In the genomic region with DNA sequence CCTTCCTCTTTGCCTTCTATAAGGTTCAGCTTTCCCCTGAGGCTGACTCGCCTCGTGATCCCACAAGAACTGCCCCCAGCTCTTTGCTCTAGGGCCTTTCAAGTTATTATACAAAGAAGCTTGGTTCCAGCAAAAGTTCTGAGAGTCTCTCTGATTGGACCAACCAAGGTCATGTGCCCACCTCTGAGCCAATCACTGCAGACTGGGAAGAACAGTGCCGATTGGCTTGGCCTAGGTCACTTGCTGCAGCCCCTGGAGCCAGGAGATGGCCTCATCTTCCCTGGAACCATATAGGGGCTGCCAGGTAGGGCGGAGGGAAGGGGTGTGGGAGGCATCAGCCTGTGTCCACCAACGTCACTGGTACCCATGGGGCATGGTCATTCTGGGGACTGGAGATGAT, we compare ENCODE assay signal across 1 cellular context.
TF ChIP-seq lines count a peak whose summit lies in the region.

No MANE protein-coding gene starts in this region.

TF ChIP-seq in GM23338, 12 proteins besides CTCF, POLR2A, EP300 and RAD21 (continued from another document):
- TF ChIP-seq, protein P1, sequence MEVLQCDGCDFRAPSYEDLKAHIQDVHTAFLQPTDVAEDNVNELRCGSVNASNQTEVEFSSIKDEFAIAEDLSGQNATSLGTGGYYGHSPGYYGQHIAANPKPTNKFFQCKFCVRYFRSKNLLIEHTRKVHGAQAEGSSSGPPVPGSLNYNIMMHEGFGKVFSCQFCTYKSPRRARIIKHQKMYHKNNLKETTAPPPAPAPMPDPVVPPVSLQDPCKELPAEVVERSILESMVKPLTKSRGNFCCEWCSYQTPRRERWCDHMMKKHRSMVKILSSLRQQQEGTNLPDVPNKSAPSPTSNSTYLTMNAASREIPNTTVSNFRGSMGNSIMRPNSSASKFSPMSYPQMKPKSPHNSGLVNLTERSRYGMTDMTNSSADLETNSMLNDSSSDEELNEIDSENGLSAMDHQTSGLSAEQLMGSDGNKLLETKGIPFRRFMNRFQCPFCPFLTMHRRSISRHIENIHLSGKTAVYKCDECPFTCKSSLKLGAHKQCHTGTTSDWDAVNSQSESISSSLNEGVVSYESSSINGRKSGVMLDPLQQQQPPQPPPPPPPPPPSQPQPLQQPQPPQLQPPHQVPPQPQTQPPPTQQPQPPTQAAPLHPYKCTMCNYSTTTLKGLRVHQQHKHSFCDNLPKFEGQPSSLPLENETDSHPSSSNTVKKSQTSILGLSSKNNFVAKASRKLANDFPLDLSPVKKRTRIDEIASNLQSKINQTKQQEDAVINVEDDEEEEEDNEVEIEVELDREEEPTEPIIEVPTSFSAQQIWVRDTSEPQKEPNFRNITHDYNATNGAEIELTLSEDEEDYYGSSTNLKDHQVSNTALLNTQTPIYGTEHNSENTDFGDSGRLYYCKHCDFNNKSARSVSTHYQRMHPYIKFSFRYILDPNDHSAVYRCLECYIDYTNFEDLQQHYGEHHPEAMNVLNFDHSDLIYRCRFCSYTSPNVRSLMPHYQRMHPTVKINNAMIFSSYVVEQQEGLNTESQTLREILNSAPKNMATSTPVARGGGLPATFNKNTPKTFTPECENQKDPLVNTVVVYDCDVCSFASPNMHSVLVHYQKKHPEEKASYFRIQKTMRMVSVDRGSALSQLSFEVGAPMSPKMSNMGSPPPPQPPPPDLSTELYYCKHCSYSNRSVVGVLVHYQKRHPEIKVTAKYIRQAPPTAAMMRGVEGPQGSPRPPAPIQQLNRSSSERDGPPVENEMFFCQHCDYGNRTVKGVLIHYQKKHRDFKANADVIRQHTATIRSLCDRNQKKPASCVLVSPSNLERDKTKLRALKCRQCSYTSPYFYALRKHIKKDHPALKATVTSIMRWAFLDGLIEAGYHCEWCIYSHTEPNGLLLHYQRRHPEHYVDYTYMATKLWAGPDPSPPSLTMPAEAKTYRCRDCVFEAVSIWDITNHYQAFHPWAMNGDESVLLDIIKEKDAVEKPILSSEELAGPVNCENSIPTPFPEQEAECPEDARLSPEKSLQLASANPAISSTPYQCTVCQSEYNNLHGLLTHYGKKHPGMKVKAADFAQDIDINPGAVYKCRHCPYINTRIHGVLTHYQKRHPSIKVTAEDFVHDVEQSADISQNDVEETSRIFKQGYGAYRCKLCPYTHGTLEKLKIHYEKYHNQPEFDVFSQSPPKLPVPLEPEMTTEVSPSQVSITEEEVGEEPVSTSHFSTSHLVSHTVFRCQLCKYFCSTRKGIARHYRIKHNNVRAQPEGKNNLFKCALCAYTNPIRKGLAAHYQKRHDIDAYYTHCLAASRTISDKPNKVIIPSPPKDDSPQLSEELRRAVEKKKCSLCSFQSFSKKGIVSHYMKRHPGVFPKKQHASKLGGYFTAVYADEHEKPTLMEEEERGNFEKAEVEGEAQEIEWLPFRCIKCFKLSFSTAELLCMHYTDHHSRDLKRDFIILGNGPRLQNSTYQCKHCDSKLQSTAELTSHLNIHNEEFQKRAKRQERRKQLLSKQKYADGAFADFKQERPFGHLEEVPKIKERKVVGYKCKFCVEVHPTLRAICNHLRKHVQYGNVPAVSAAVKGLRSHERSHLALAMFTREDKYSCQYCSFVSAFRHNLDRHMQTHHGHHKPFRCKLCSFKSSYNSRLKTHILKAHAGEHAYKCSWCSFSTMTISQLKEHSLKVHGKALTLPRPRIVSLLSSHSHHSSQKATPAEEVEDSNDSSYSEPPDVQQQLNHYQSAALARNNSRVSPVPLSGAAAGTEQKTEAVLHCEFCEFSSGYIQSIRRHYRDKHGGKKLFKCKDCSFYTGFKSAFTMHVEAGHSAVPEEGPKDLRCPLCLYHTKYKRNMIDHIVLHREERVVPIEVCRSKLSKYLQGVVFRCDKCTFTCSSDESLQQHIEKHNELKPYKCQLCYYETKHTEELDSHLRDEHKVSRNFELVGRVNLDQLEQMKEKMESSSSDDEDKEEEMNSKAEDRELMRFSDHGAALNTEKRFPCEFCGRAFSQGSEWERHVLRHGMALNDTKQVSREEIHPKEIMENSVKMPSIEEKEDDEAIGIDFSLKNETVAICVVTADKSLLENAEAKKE (CRISPR knock-in tag; IDR thresholded peaks at IDR 0.05), result no peak
- TF ChIP-seq ZNF114 (CRISPR knock-in tag; IDR thresholded peaks at IDR 0.05) (no peak), EZH2 (IDR thresholded peaks at IDR 0.05; ENCODE audit: low read depth, unreplicated experiment) (no peak), NANOG (IDR thresholded peaks at IDR 0.05; ENCODE audit: borderline replicate concordance) (no peak), POLR2AphosphoS5 (IDR thresholded peaks at IDR 0.05; ENCODE audit: low read depth) (no peak)
- TF ChIP-seq, protein P2, sequence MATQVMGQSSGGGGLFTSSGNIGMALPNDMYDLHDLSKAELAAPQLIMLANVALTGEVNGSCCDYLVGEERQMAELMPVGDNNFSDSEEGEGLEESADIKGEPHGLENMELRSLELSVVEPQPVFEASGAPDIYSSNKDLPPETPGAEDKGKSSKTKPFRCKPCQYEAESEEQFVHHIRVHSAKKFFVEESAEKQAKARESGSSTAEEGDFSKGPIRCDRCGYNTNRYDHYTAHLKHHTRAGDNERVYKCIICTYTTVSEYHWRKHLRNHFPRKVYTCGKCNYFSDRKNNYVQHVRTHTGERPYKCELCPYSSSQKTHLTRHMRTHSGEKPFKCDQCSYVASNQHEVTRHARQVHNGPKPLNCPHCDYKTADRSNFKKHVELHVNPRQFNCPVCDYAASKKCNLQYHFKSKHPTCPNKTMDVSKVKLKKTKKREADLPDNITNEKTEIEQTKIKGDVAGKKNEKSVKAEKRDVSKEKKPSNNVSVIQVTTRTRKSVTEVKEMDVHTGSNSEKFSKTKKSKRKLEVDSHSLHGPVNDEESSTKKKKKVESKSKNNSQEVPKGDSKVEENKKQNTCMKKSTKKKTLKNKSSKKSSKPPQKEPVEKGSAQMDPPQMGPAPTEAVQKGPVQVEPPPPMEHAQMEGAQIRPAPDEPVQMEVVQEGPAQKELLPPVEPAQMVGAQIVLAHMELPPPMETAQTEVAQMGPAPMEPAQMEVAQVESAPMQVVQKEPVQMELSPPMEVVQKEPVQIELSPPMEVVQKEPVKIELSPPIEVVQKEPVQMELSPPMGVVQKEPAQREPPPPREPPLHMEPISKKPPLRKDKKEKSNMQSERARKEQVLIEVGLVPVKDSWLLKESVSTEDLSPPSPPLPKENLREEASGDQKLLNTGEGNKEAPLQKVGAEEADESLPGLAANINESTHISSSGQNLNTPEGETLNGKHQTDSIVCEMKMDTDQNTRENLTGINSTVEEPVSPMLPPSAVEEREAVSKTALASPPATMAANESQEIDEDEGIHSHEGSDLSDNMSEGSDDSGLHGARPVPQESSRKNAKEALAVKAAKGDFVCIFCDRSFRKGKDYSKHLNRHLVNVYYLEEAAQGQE (IDR thresholded peaks at IDR 0.05; ENCODE audit: unreplicated experiment), result no peak
- TF ChIP-seq, protein P3, sequence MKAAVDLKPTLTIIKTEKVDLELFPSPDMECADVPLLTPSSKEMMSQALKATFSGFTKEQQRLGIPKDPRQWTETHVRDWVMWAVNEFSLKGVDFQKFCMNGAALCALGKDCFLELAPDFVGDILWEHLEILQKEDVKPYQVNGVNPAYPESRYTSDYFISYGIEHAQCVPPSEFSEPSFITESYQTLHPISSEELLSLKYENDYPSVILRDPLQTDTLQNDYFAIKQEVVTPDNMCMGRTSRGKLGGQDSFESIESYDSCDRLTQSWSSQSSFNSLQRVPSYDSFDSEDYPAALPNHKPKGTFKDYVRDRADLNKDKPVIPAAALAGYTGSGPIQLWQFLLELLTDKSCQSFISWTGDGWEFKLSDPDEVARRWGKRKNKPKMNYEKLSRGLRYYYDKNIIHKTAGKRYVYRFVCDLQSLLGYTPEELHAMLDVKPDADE (IDR thresholded peaks at IDR 0.05), result no peak
